14 cellular contexts compared by ENCODE assay signal in genomic region chr16:87420401-87421368, GRCh38. TPM values are rescaled to one million over a fixed set of nuclear protein-coding genes. Genes with fewer than 3 reads are reported as not detected.
DNase-seq lines count a peak whose midpoint lies in the region; ATAC-seq, FAIRE-seq and TF ChIP-seq lines count a peak whose summit lies in the region.
"Had no signal": no experiment of that assay in that cellular context is flagged by ENCODE, and none has a peak within 500 bp of the region (broad histone marks: within the 10 kb centered on the region; RNA-seq: fewer than 3 reads in every experiment).

No MANE protein-coding gene starts in this region.

- H4K20me1 ChIP-seq in KMS-11 (ENCODE audit: insufficient read depth) (no peaks in the 10 kb centered on the region), K562 (replicated peaks; ENCODE audit: control insufficient read depth, insufficient read depth, low read length) (0 out of 2 replicates have a peak, but pooled peaks cover 4% of the 10 kb centered on the region)

- H3K4me1 Mint-ChIP-seq in nephron progenitor cell, result peaks cover 33% of the 10 kb centered on the region

- DNase-seq in GM06990 (ENCODE audit: extremely low read depth, insufficient read length) (no peak), K562 (ENCODE audit: extremely low read depth in 1 of 4, low spot score in 3 of 4) (peak; percentile 23 to 58 (median 38)), nephron progenitor cell (no peak), SW 1271 (lab: John Stamatoyannopoulos, UW) (no peak), RWPE1 (ENCODE audit: low spot score) (no peak), A172 (ENCODE audit: low spot score) (no peak)
- DNase-seq: activated T-cell treated with anti-CD3 and anti-CD28 coated beads, Interleukin-2, amount 50 U/mL, for 24 hours; CD4-positive, alpha-beta memory T cell; islet precursor cell; NCI-H1092 treated with DMSO at 0.1 percent for 48 hours had no signal

- ATAC-seq in K562 (peak; percentile 87), GM19035 (IDR thresholded peaks at IDR 0.05; ENCODE audit: unreplicated experiment) (no peak)
- ATAC-seq: gastroesophageal sphincter had no signal

- POLR2A ChIA-PET in K562 (lab: Yijun Ruan, JAX), result interaction anchor here (0.6 to 1.1 kb wide), 4 partner anchors 13 to 737 kb away, joined by 3 to 7 read pairs (median 4); no protein-coding TSS in a partner anchor
- POLR2A ChIA-PET in RWPE1 (lab: Yijun Ruan, JAX; ENCODE audit: low non-redundant PET), result no interaction called here

- peak; percentile 71 for FAIRE-seq in K562 (lab: Jason Lieb, UNC)

- H2AFZ ChIP-seq in KMS-11 (ENCODE audit: low read depth) (no peak overlapping the region), K562 (ENCODE audit: low read depth, low read length) (no peak overlapping the region)

- TF ChIP-seq CTCF in GM06990 (IDR thresholded peaks at IDR 0.05; ENCODE audit: insufficient read depth, low read length, poor library complexity, severe bottlenecking) (peak; percentile 36), KMS-11 (conservative IDR thresholded peaks at IDR 0.05; ENCODE audit: low read depth, low read length) (0 out of 2 replicates have a peak, but pooled peaks have one; percentile 18), K562 (IDR thresholded peaks at IDR 0.05 in 2 of 3, conservative IDR thresholded peaks at IDR 0.05 in 1 of 3; ENCODE audit: insufficient read depth in 2 of 3, low read depth in 1 of 3, low read length in 3 of 3) (peak; percentile 53 to 75 (median 56)), nephron progenitor cell (IDR thresholded peaks at IDR 0.05) (no peak), RWPE1 (conservative IDR thresholded peaks at IDR 0.05; ENCODE audit: low read depth) (no peak)

- in situ Hi-C loops in K562 (cut with MboI), result no loop called here

- H3K27me3 ChIP-seq in GM06990 (replicated peaks; ENCODE audit: control insufficient read depth, insufficient read depth, low read length), result no peaks in the 10 kb centered on the region; the same call in 1 of the 2 replicates
- H3K27me3 ChIP-seq in KMS-11 (ENCODE audit: insufficient read depth, low read depth), result no peaks in the 10 kb centered on the region
- H3K27me3 ChIP-seq in K562 (ENCODE audit: control insufficient read depth in 2 of 2, insufficient read depth in 2 of 2, low read length in 2 of 2), result no peaks in the 10 kb centered on the region; a peak in 1 of 5 replicates
- H3K27me3 ChIP-seq: dorsolateral prefrontal cortex, gastroesophageal sphincter had no signal

- no peaks in the 10 kb centered on the region for H3K27me3 Mint-ChIP-seq in nephron progenitor cell (ENCODE audit: low read depth, poor library complexity)
- H3K27me3 Mint-ChIP-seq: activated T-cell treated with anti-CD3 and anti-CD28 coated beads, Interleukin-2, amount 50 U/mL, for 24 hours; CD4-positive, alpha-beta memory T cell had no signal

- intact Hi-C loops in K562 (cut with micrococcal nuclease), result no loop called here

- no peak for TF ChIP-seq EP300 in K562 (IDR thresholded peaks at IDR 0.05; ENCODE audit: low read length)

- H3K27ac ChIP-seq in KMS-11 (no peak overlapping the region), K562 (ENCODE audit: extremely low read depth, low read depth, low read length) (no peak overlapping the region), RWPE1 (no peak overlapping the region)
- H3K27ac ChIP-seq: dorsolateral prefrontal cortex, gastroesophageal sphincter had no signal

- TF ChIP-seq RAD21 in K562 (CRISPR knock-in tag; conservative IDR thresholded peaks at IDR 0.05 in 1 of 2, IDR thresholded peaks at IDR 0.05 in 1 of 2), result peak; percentile 11 to 29; a peak in 1 of 4 replicates

- CTCF ChIA-PET in K562 (lab: Yijun Ruan, JAX; ENCODE audit: low intra/inter-chr PET ratio) (interaction anchor here (0.6 kb wide), 1 partner anchor 24 kb away, joined by 4 read pairs; no protein-coding TSS in a partner anchor), RWPE1 (lab: Yijun Ruan, JAX) (no interaction called here)

- no peak overlapping the region for H3K4me2 ChIP-seq in KMS-11
- H3K4me2 ChIP-seq in K562 (ENCODE audit: insufficient read depth, low read length), result no peak overlapping the region

- peak overlapping the region; percentile 59 for H3K27ac Mint-ChIP-seq in nephron progenitor cell
- H3K27ac Mint-ChIP-seq: activated T-cell treated with anti-CD3 and anti-CD28 coated beads, Interleukin-2, amount 50 U/mL, for 24 hours; CD4-positive, alpha-beta memory T cell had no signal

- H3K4me1 ChIP-seq in KMS-11 (ENCODE audit: low read depth, poor library complexity, severe bottlenecking) (no peaks in the 10 kb centered on the region), K562 (replicated peaks in 1 of 2; ENCODE audit: control insufficient read depth in 2 of 2, insufficient read depth in 2 of 2, low read length in 2 of 2) (peaks cover 0 to 7% of the 10 kb centered on the region in 2 experiments; a peak in 2 of 5 replicates)

- BruUV-seq in K562 (replicated peaks; lab: Mats Ljungman, UMichigan), result no TSS peak

- H3K9ac ChIP-seq in KMS-11 (no peak overlapping the region), K562 (ENCODE audit: insufficient read depth in 1 of 2, low read depth in 2 of 2, low read length in 2 of 2) (no peak overlapping the region)

- WGBS in K562 (ENCODE audit: insufficient coverage, low coverage, missing lambda C conversion rate), result 71% methylated on average over 20 of the region's 25 CpGs

- no peak for TF ChIP-seq POLR2A in K562 (conservative IDR thresholded peaks at IDR 0.05)

- no peaks in the 10 kb centered on the region for H3K36me3 ChIP-seq in GM06990 (ENCODE audit: control insufficient read depth, insufficient read depth, low read length)
- no peaks in the 10 kb centered on the region; the same call in 1 of the 2 replicates for H3K36me3 ChIP-seq in KMS-11 (ENCODE audit: insufficient read depth)
- peaks cover 49% of the 10 kb centered on the region; the same call in 2 of the 3 replicates for H3K36me3 ChIP-seq in K562 (ENCODE audit: control insufficient read depth, insufficient read depth, low read length)

- H3K4me3 ChIP-seq in GM06990 (replicated peaks; ENCODE audit: low read depth, low read length) (no peak overlapping the region), KMS-11 (IDR thresholded peaks at IDR 0.05; ENCODE audit: insufficient read depth, low read depth, low read length) (no peak overlapping the region), K562 (no peak overlapping the region)
- H3K4me3 ChIP-seq: dorsolateral prefrontal cortex, gastroesophageal sphincter had no signal

- H3K9me3 Mint-ChIP-seq in nephron progenitor cell, result no peaks in the 10 kb centered on the region
- H3K9me3 Mint-ChIP-seq: activated T-cell treated with anti-CD3 and anti-CD28 coated beads, Interleukin-2, amount 50 U/mL, for 24 hours; CD4-positive, alpha-beta memory T cell had no signal

- no peak overlapping the region for H3K4me3 Mint-ChIP-seq in nephron progenitor cell
- H3K4me3 Mint-ChIP-seq: activated T-cell treated with anti-CD3 and anti-CD28 coated beads, Interleukin-2, amount 50 U/mL, for 24 hours; CD4-positive, alpha-beta memory T cell had no signal

- H3K79me2 ChIP-seq in KMS-11 (ENCODE audit: insufficient read depth, low read depth) (no peaks in the 10 kb centered on the region), K562 (ENCODE audit: control insufficient read depth, insufficient read depth, low read length) (no peaks in the 10 kb centered on the region)

- H3K9me1 ChIP-seq in K562 (ENCODE audit: control insufficient read depth, insufficient read depth, low read length), result peaks cover 4% of the 10 kb centered on the region

- no peaks in the 10 kb centered on the region for H3K9me3 ChIP-seq in K562 (replicated peaks; ENCODE audit: control insufficient read depth, insufficient read depth, low read depth, low read length)
- H3K9me3 ChIP-seq: gastroesophageal sphincter had no signal

- H3K36me3 Mint-ChIP-seq in nephron progenitor cell (ENCODE audit: low read depth), result peaks cover 50% of the 10 kb centered on the region

RNA-seq across cellular contexts. Expression of gene MAP1LC3B, which starts 28.5 kb away (rescaled TPM):
- total RNA-seq in K562 (2011; cell fraction: chromatin; rRNA removed; ENCODE audit: low replicate concordance), result 39.2 and 55.8 TPM in 2 replicates
- 28.3 and 28.9 TPM in 2 replicates for total RNA-seq in K562 (2011; cell fraction: nucleolus; rRNA removed)
- 49.8 and 99.0 TPM in 2 replicates for total RNA-seq in K562 (2011; cell fraction: nucleoplasm; rRNA removed)
- total RNA-seq in K562 (2014; rRNA removed), result 21.3 and 24.9 TPM in 2 replicates
- total RNA-seq in K562 (2014; rRNA removed; fragmentation: Illumina TruSeq; extraction: Trizol), result 26.7 and 32.7 TPM in 2 replicates
- total RNA-seq in K562 (2015; rRNA removed; fragmentation: Illumina TruSeq; extraction: Trizol), result 16.0 and 16.2 TPM in 2 replicates
- total RNA-seq in K562 (2021), result 73.1 and 77.4 TPM in 2 replicates
- polyA plus RNA-seq in K562 (2011; rRNA removed), result 37.0 and 42.6 TPM in 2 replicates
- polyA plus RNA-seq in K562 (2011; cell fraction: cytosol; rRNA removed), result 17.6 and 25.2 TPM in 2 replicates
- polyA plus RNA-seq in K562 (2011; cell fraction: nucleus; rRNA removed), result 16.4 and 19.9 TPM in 2 replicates
- 57.7 and 110 TPM in 2 replicates for polyA plus RNA-seq in K562 (2012)
- polyA plus RNA-seq in K562 (2014; fragmentation: Illumina TruSeq; extraction: Trizol), result 79.9 and 81.5 TPM in 2 replicates
- 10 to 100 TPM; 30.4 to 36.7 TPM for polyA plus RNA-seq in K562 (2014; fragmentation: Nextera tagmentation; extraction: Ambion mirVana)
- polyA plus RNA-seq in K562 (2014; rRNA removed), result 45.5 TPM in 2 replicates
- 21.9 and 25.6 TPM in 2 replicates for polyA minus RNA-seq in K562 (2011; rRNA and poly(A)+ RNA removed)
- polyA minus RNA-seq in K562 (2011; cell fraction: cytosol; rRNA and poly(A)+ RNA removed), result 23.5 and 24.3 TPM in 2 replicates
- polyA minus RNA-seq in K562 (2011; cell fraction: nucleus; rRNA and poly(A)+ RNA removed), result 8.3 and 11.6 TPM in 2 replicates
- total RNA-seq in A172 (2014; rRNA removed; shearing (Covaris generic)), result 27.4 and 35.9 TPM in 2 replicates

RNA-seq across cellular contexts. Expression of gene FBXO31, which starts 37.1 kb away (rescaled TPM):
- 50.3 and 100 TPM in 2 replicates for total RNA-seq in K562 (2011; cell fraction: chromatin; rRNA removed; ENCODE audit: low replicate concordance)
- total RNA-seq in K562 (2011; cell fraction: nucleolus; rRNA removed), result 55.0 and 64.4 TPM in 2 replicates
- 34.9 and 39.5 TPM in 2 replicates for total RNA-seq in K562 (2011; cell fraction: nucleoplasm; rRNA removed)
- total RNA-seq in K562 (2014; rRNA removed) (18.9 and 20.7 TPM in 2 replicates), K562 (2014; rRNA removed; fragmentation: Illumina TruSeq; extraction: Trizol) (6.7 and 8.1 TPM in 2 replicates), K562 (2015; rRNA removed; fragmentation: Illumina TruSeq; extraction: Trizol) (10.1 and 10.4 TPM in 2 replicates), K562 (2021) (28.6 and 33.3 TPM in 2 replicates)
- polyA plus RNA-seq in K562 (2011; rRNA removed) (11.9 and 13.4 TPM in 2 replicates), K562 (2014; fragmentation: Illumina TruSeq; extraction: Trizol) (10.9 and 19.1 TPM in 2 replicates), K562 (2014; fragmentation: Nextera tagmentation; extraction: Ambion mirVana) (under 1 TPM; 0.18 to 0.70 TPM), K562 (2014; rRNA removed) (14.0 and 16.0 TPM in 2 replicates)
- 10.3 and 21.0 TPM in 2 replicates for polyA plus RNA-seq in K562 (2011; cell fraction: cytosol; rRNA removed)
- 24.4 and 48.8 TPM in 2 replicates for polyA plus RNA-seq in K562 (2011; cell fraction: nucleus; rRNA removed)
- 14.2 and 18.2 TPM in 2 replicates for polyA plus RNA-seq in K562 (2012)
- 12.2 and 15.8 TPM in 2 replicates for polyA minus RNA-seq in K562 (2011; rRNA and poly(A)+ RNA removed)
- 13.6 and 17.8 TPM in 2 replicates for polyA minus RNA-seq in K562 (2011; cell fraction: cytosol; rRNA and poly(A)+ RNA removed)
- polyA minus RNA-seq in K562 (2011; cell fraction: nucleus; rRNA and poly(A)+ RNA removed), result 14.0 and 20.2 TPM in 2 replicates
- 18.4 and 19.8 TPM in 2 replicates for total RNA-seq in A172 (2014; rRNA removed; shearing (Covaris generic))

Comparison
In these comparisons a context has a peak if more than half of its experiments do, and no peak if none do; other contexts are left out.
1. DNase-seq: peak in K562 (4 of 4); none in GM06990 (single experiment), nephron progenitor cell (single experiment), SW 1271 (0 of 2), RWPE1 (single experiment) and A172 (single experiment).
2. CTCF ChIP-seq: peak in GM06990 (single experiment), KMS-11 (single experiment) and K562 (3 of 3); none in nephron progenitor cell (single experiment) and RWPE1 (single experiment).